In genomic region chr1:14948112-14948652, GRCh38 we compare ENCODE assay signal across 21 cellular contexts.
DNase-seq lines count a peak whose midpoint lies in the region; ATAC-seq, FAIRE-seq and TF ChIP-seq lines count a peak whose summit lies in the region.
"Had no signal": no experiment of that assay in that cellular context is flagged by ENCODE, and none has a peak within 500 bp of the region (broad histone marks: within the 10 kb centered on the region; RNA-seq: fewer than 3 reads in every experiment).

No MANE protein-coding gene starts in this region.

- peak overlapping the region; percentile 100; the same call in 1 of the 2 replicates for H4K91ac ChIP-seq in IMR-90 (ENCODE audit: insufficient read depth, low read depth, low read length)
- no peak overlapping the region for H4K91ac ChIP-seq in mesenchymal stem cell (ENCODE audit: low read length)

- H3K9ac ChIP-seq in IMR-90 (ENCODE audit: low read depth, low read length) (no peak overlapping the region), K562 (ENCODE audit: insufficient read depth in 1 of 2, low read depth in 2 of 2, low read length in 2 of 2) (no peak overlapping the region), mesenchymal stem cell (ENCODE audit: low read length) (peak overlapping the region; percentile 11), neural progenitor cell (no peak overlapping the region)
- H3K9ac ChIP-seq: BLaER1 had no signal

- DNase-seq in IMR-90: no peak
- no peak for DNase-seq in K562 (ENCODE audit: extremely low read depth in 1 of 4, low spot score in 3 of 4)
- DNase-seq in mesenchymal stem cell: no peak
- no peak for DNase-seq in spleen
- no peak for DNase-seq in NCI-H1417 treated with DMSO at 0.1 percent for 48 hours (lab: John Stamatoyannopoulos, UW)
- no peak for DNase-seq in neural progenitor cell (ENCODE audit: low spot score)
- DNase-seq: Calu3; CD8-positive, alpha-beta T cell; EL; GOT3; NCI-H1417; NCI-H187 treated with DMSO at 0.1 percent for 48 hours; NCI-H226; NCI-H524; NCI-H82; RPMI8226; SHP77 treated with DMSO at 0.1 percent for 48 hours had no signal

- H3K27ac Mint-ChIP-seq in activated T-helper 17 cell treated with anti-CD3 and anti-CD28 coated beads, Interleukin-2, amount 50 U/mL, for 72 hours: no peak overlapping the region
- no peak overlapping the region for H3K27ac Mint-ChIP-seq in neural progenitor cell
- H3K27ac Mint-ChIP-seq: CD8-positive, alpha-beta T cell had no signal

- H3K27ac ChIP-seq in IMR-90 (ENCODE audit: insufficient read depth, low read length) (no peak overlapping the region), K562 (ENCODE audit: extremely low read depth, low read depth, low read length) (no peak overlapping the region), mesenchymal stem cell (ENCODE audit: low read length, poor library complexity, severe bottlenecking) (no peak overlapping the region), spleen (peak overlapping the region in 7 of 8 donors; percentile 43 to 89 (median 81)), neural progenitor cell (no peak overlapping the region)
- H3K27ac ChIP-seq: BLaER1 had no signal

- H3K79me2 ChIP-seq in K562 (ENCODE audit: control insufficient read depth, insufficient read depth, low read length): peaks cover 4% of the 10 kb centered on the region; the same call in 1 of the 3 replicates
- H3K79me2 ChIP-seq in neural progenitor cell (ENCODE audit: low read depth): no peaks in the 10 kb centered on the region

- no peak overlapping the region for H3K4me3 ChIP-seq in IMR-90 (ENCODE audit: insufficient read depth, low read depth, low read length)
- no peak overlapping the region for H3K4me3 ChIP-seq in K562
- no peak overlapping the region for H3K4me3 ChIP-seq in mesenchymal stem cell (ENCODE audit: insufficient read depth in 1 of 2, low read depth in 1 of 2, low read length in 2 of 2)
- no peak overlapping the region for H3K4me3 ChIP-seq in spleen
- H3K4me3 ChIP-seq in neural progenitor cell: no peak overlapping the region
- H3K4me3 ChIP-seq: BLaER1, GM12878 had no signal

- H3F3A ChIP-seq in neural progenitor cell (ENCODE audit: low read depth): peaks cover 10% of the 10 kb centered on the region

- H3K36me3 ChIP-seq in IMR-90 (ENCODE audit: control insufficient read depth, insufficient read depth, low read length) (no peaks in the 10 kb centered on the region), K562 (ENCODE audit: control insufficient read depth, insufficient read depth, low read length) (peaks cover 6% of the 10 kb centered on the region; the same call in 1 of the 3 replicates), mesenchymal stem cell (ENCODE audit: control insufficient read depth in 1 of 2, insufficient read depth in 2 of 2, low read depth in 1 of 2, low read length in 2 of 2) (peaks cover 0 to 7% of the 10 kb centered on the region in 2 experiments), spleen (peaks cover 0 to 9% (median 0%) of the 10 kb centered on the region in 6 donors), neural progenitor cell (no peaks in the 10 kb centered on the region)

- TF ChIP-seq RAD21 in IMR-90 (IDR thresholded peaks at IDR 0.05; ENCODE audit: low read length) (no peak), K562 (CRISPR knock-in tag; conservative IDR thresholded peaks at IDR 0.05 in 1 of 2, IDR thresholded peaks at IDR 0.05 in 1 of 2) (no peak)

- BruUV-seq in IMR-90 (replicated peaks; lab: Mats Ljungman, UMichigan): no TSS peak
- BruUV-seq in K562 (replicated peaks; lab: Mats Ljungman, UMichigan): no TSS peak

- H3K79me1 ChIP-seq in IMR-90 (ENCODE audit: low read depth in 1 of 2, low read length in 2 of 2) (peaks cover 20 to 83% of the 10 kb centered on the region in 2 experiments), mesenchymal stem cell (replicated peaks; ENCODE audit: low read length, poor library complexity, severe bottlenecking) (peaks cover 22% of the 10 kb centered on the region)

- FAIRE-seq in K562 (lab: Jason Lieb, UNC): no peak
- FAIRE-seq: GM12878, GM19239 had no signal

- intact Hi-C loops in IMR-90 (cut with micrococcal nuclease) (loop anchor here (5.0 to 10.0 kb wide), 2 partner anchors 79 to 227 kb away; no protein-coding TSS in a partner anchor), K562 (cut with micrococcal nuclease) (no loop called here), spleen (cut with DNase I; ENCODE audit: low total_unique reads) (no loop called here)

- in situ Hi-C loops in IMR-90 (cut with MboI; ENCODE audit: low sequenced_read_pairs): loop anchor here (25.0 kb wide), 1 partner anchor 1186 kb away; no protein-coding TSS in a partner anchor
- in situ Hi-C loops in K562 (cut with MboI): no loop called here

- no CpG with 5 or more reads among the region's 2 CpGs for whole genome bisulfite sequencing in IMR-90 (ENCODE audit: extremely low coverage in 2 of 2, insufficient read length in 1 of 2), 2 experiments
- WGBS in K562 (ENCODE audit: insufficient coverage, low coverage, missing lambda C conversion rate): 49% methylated on average over 2 of the region's 2 CpGs
- 93% methylated on average over 2 of the region's 2 CpGs for WGBS in mesenchymal stem cell
- WGBS in spleen, 5 donors: 62 to 86% (median 77%) methylated on average over 2 of the region's 2 CpGs

- no peak overlapping the region for H2BK5ac ChIP-seq in IMR-90 (ENCODE audit: low read depth, low read length, poor library complexity, severe bottlenecking)
- H2BK5ac ChIP-seq in mesenchymal stem cell (ENCODE audit: low read depth, low read length, poor library complexity, severe bottlenecking): no peak overlapping the region

- H3K4me2 ChIP-seq in IMR-90 (ENCODE audit: low read depth, low read length): no peak overlapping the region
- no peak overlapping the region for H3K4me2 ChIP-seq in K562 (ENCODE audit: insufficient read depth, low read length)
- H3K4me2 ChIP-seq in mesenchymal stem cell (ENCODE audit: low read length, poor library complexity, severe bottlenecking): no peak overlapping the region
- H3K4me2 ChIP-seq in neural progenitor cell: no peak overlapping the region
- H3K4me2 ChIP-seq: BLaER1 had no signal

- H4K8ac ChIP-seq in IMR-90 (ENCODE audit: low read depth in 2 of 2, low read length in 2 of 2) (peak overlapping the region in 1 of 2 experiments; percentile 20; a peak in 2 of 4 replicates), mesenchymal stem cell (ENCODE audit: low read length) (no peak overlapping the region)

- CTCF ChIA-PET in IMR-90 (lab: Yijun Ruan, JAX): interaction anchor here (1.7 kb wide), 1 partner anchor 99 kb away, joined by 3 read pairs; no protein-coding TSS in a partner anchor
- CTCF ChIA-PET in K562 (lab: Yijun Ruan, JAX; ENCODE audit: low intra/inter-chr PET ratio): no interaction called here

- H3K4ac ChIP-seq in IMR-90 (ENCODE audit: low read depth, low read length) (peak overlapping the region; percentile 95), mesenchymal stem cell (ENCODE audit: low read depth in 1 of 2, low read length in 2 of 2) (no peak overlapping the region)

- H3K14ac ChIP-seq in IMR-90 (replicated peaks; ENCODE audit: low read depth, low read length) (peak overlapping the region; percentile 28; the same call in 1 of the 2 replicates), mesenchymal stem cell (ENCODE audit: low read length in 2 of 2) (no peak overlapping the region)

- H2BK12ac ChIP-seq in mesenchymal stem cell (ENCODE audit: low read length in 2 of 2): peak overlapping the region; percentile 23 to 32

- H4K20me1 ChIP-seq in IMR-90 (ENCODE audit: insufficient read depth, low read length) (no peaks in the 10 kb centered on the region; the same call in 1 of the 2 replicates), K562 (replicated peaks; ENCODE audit: control insufficient read depth, insufficient read depth, low read length) (no peaks in the 10 kb centered on the region; the same call in 1 of the 2 replicates), neural progenitor cell (ENCODE audit: low read depth) (peaks cover 9% of the 10 kb centered on the region)

- peak overlapping the region; percentile 86 for H2AK5ac ChIP-seq in IMR-90 (ENCODE audit: low read depth, low read length)
- H2AK5ac ChIP-seq in mesenchymal stem cell (ENCODE audit: low read length, severe bottlenecking): peak overlapping the region; percentile 1

- H3K4me1 ChIP-seq in IMR-90 (ENCODE audit: control insufficient read depth, insufficient read depth, low read length) (peaks cover 32% of the 10 kb centered on the region), K562 (replicated peaks in 1 of 2; ENCODE audit: control insufficient read depth in 2 of 2, insufficient read depth in 2 of 2, low read length in 2 of 2) (peaks cover 0 to 18% of the 10 kb centered on the region in 2 experiments; a peak in 4 of 5 replicates), mesenchymal stem cell (ENCODE audit: control insufficient read depth, insufficient read depth, low read depth, low read length) (peaks cover 67% of the 10 kb centered on the region), spleen (peaks cover 15 to 100% (median 60%) of the 10 kb centered on the region in 6 donors), neural progenitor cell (peaks cover 35% of the 10 kb centered on the region)

- no peaks in the 10 kb centered on the region for H3K36me3 Mint-ChIP-seq in activated T-helper 17 cell treated with anti-CD3 and anti-CD28 coated beads, Interleukin-2, amount 50 U/mL, for 72 hours (ENCODE audit: low read depth)
- H3K36me3 Mint-ChIP-seq in neural progenitor cell: no peaks in the 10 kb centered on the region
- H3K36me3 Mint-ChIP-seq: CD8-positive, alpha-beta T cell had no signal

- dilution Hi-C loops in IMR-90 (cut with HindIII; ENCODE audit: low sequenced_read_pairs, unreplicated experiment): no loop called here

- no peak for TF ChIP-seq POLR2A in IMR-90 (IDR thresholded peaks at IDR 0.05; ENCODE audit: low read depth, low read length)
- no peak for TF ChIP-seq POLR2A in K562 (conservative IDR thresholded peaks at IDR 0.05)
- no peak for TF ChIP-seq POLR2A in spleen (IDR thresholded peaks at IDR 0.05)

- peaks cover 27% of the 10 kb centered on the region for H3K9me1 ChIP-seq in IMR-90 (ENCODE audit: insufficient read depth, low read length)
- no peaks in the 10 kb centered on the region for H3K9me1 ChIP-seq in K562 (ENCODE audit: control insufficient read depth, insufficient read depth, low read length)

- peak overlapping the region; percentile 25 for H2AK9ac ChIP-seq in IMR-90 (replicated peaks; ENCODE audit: low read depth, low read length, poor library complexity)

- no peak overlapping the region for H2BK20ac ChIP-seq in IMR-90 (ENCODE audit: low read depth, low read length)

- ATAC-seq in IMR-90 (ENCODE audit: low read depth): no peak
- ATAC-seq in K562: peak; percentile 20; the same call in 1 of the 3 replicates
- ATAC-seq in activated T-helper 17 cell treated with anti-CD3 and anti-CD28 coated beads, Interleukin-2, amount 50 U/mL, for 72 hours (replicated peaks): no peak
- ATAC-seq: CD8-positive, alpha-beta T cell; GM12878 had no signal

- no peak overlapping the region for H3K4me3 Mint-ChIP-seq in activated T-helper 17 cell treated with anti-CD3 and anti-CD28 coated beads, Interleukin-2, amount 50 U/mL, for 72 hours
- no peak overlapping the region for H3K4me3 Mint-ChIP-seq in neural progenitor cell
- H3K4me3 Mint-ChIP-seq: CD8-positive, alpha-beta T cell had no signal

- H2BK15ac ChIP-seq in IMR-90 (ENCODE audit: low read depth, low read length) (peak overlapping the region; percentile 55; the same call in 1 of the 3 replicates), mesenchymal stem cell (ENCODE audit: low read depth, poor library complexity, severe bottlenecking) (peak overlapping the region; percentile 85)

- H3K27me3 ChIP-seq in IMR-90 (ENCODE audit: control insufficient read depth, insufficient read depth, low read length) (no peaks in the 10 kb centered on the region), K562 (ENCODE audit: control insufficient read depth in 2 of 2, insufficient read depth in 2 of 2, low read length in 2 of 2) (no peaks in the 10 kb centered on the region), mesenchymal stem cell (ENCODE audit: control insufficient read depth in 1 of 2, insufficient read depth in 1 of 2, low read length in 2 of 2) (no peaks in the 10 kb centered on the region), spleen (replicated peaks in 1 of 7) (no peaks in the 10 kb centered on the region), neural progenitor cell (no peaks in the 10 kb centered on the region)
- H3K27me3 ChIP-seq: BLaER1 had no signal

- H3K9me3 Mint-ChIP-seq in activated T-helper 17 cell treated with anti-CD3 and anti-CD28 coated beads, Interleukin-2, amount 50 U/mL, for 72 hours: no peaks in the 10 kb centered on the region
- H3K9me3 Mint-ChIP-seq in neural progenitor cell: peaks cover 7% of the 10 kb centered on the region
- H3K9me3 Mint-ChIP-seq: CD8-positive, alpha-beta T cell had no signal

- H2AFZ ChIP-seq in IMR-90 (replicated peaks; ENCODE audit: low read length, poor library complexity) (no peak overlapping the region), K562 (ENCODE audit: low read depth, low read length) (no peak overlapping the region), mesenchymal stem cell (ENCODE audit: low read depth, low read length) (no peak overlapping the region), neural progenitor cell (replicated peaks) (no peak overlapping the region)

- POLR2A ChIA-PET in IMR-90 (lab: Charles Lee; ENCODE audit: unreplicated experiment) (no interaction called here), K562 (lab: Yijun Ruan, JAX) (interaction anchor here (0.8 kb wide), 1 partner anchor 200 kb away, joined by 3 read pairs; no protein-coding TSS in a partner anchor)

- H4K5ac ChIP-seq in IMR-90 (ENCODE audit: low read depth, low read length): peak overlapping the region; percentile 84; the same call in 1 of the 2 replicates

- no peak overlapping the region for H3K56ac ChIP-seq in IMR-90 (ENCODE audit: extremely low read depth, insufficient read depth, low read length)

- no peaks in the 10 kb centered on the region for H3K4me1 Mint-ChIP-seq in activated T-helper 17 cell treated with anti-CD3 and anti-CD28 coated beads, Interleukin-2, amount 50 U/mL, for 72 hours
- H3K4me1 Mint-ChIP-seq in neural progenitor cell: peaks cover 56% of the 10 kb centered on the region

- H3K23ac ChIP-seq in IMR-90 (ENCODE audit: low read depth, low read length): 0 out of 2 replicates have a peak overlapping the region, but pooled peaks have one; percentile 21
- H3K23ac ChIP-seq in mesenchymal stem cell (ENCODE audit: low read length in 2 of 2): no peak overlapping the region

- no peak overlapping the region for H3K18ac ChIP-seq in IMR-90 (ENCODE audit: low read depth, low read length)
- peak overlapping the region; percentile 8 to 11 for H3K18ac ChIP-seq in mesenchymal stem cell (ENCODE audit: low read depth in 1 of 2, low read length in 2 of 2)

- peaks cover 3% of the 10 kb centered on the region for H3K27me3 Mint-ChIP-seq in activated T-helper 17 cell treated with anti-CD3 and anti-CD28 coated beads, Interleukin-2, amount 50 U/mL, for 72 hours
- H3K27me3 Mint-ChIP-seq in neural progenitor cell (ENCODE audit: insufficient read depth, low read depth): no peaks in the 10 kb centered on the region

- TF ChIP-seq EP300 in K562 (IDR thresholded peaks at IDR 0.05; ENCODE audit: low read length): no peak

- H3K9me3 ChIP-seq in IMR-90 (ENCODE audit: control insufficient read depth, insufficient read depth, low read length) (no peaks in the 10 kb centered on the region), K562 (replicated peaks; ENCODE audit: control insufficient read depth, insufficient read depth, low read depth, low read length) (no peaks in the 10 kb centered on the region), mesenchymal stem cell (ENCODE audit: control insufficient read depth, low read length) (no peaks in the 10 kb centered on the region), spleen (no peaks in the 10 kb centered on the region), neural progenitor cell (ENCODE audit: low read depth) (no peaks in the 10 kb centered on the region)

- TF ChIP-seq CTCF in IMR-90 (conservative IDR thresholded peaks at IDR 0.05; ENCODE audit: low read depth, low read length): no peak
- no peak for TF ChIP-seq CTCF in K562 (IDR thresholded peaks at IDR 0.05 in 2 of 3, conservative IDR thresholded peaks at IDR 0.05 in 1 of 3; ENCODE audit: insufficient read depth in 2 of 3, low read depth in 1 of 3, low read length in 3 of 3)
- no peak for TF ChIP-seq CTCF in spleen (IDR thresholded peaks at IDR 0.05 in 8 of 11, conservative IDR thresholded peaks at IDR 0.05 in 3 of 11)
- no peak for TF ChIP-seq CTCF in neural progenitor cell (IDR thresholded peaks at IDR 0.05)

- peak overlapping the region; percentile 100 for H2BK120ac ChIP-seq in IMR-90 (ENCODE audit: low read depth, low read length)
- no peak overlapping the region for H2BK120ac ChIP-seq in mesenchymal stem cell (ENCODE audit: low read depth, low read length)

Comparison
In these comparisons a context has a peak if more than half of its experiments do, and no peak if none do; other contexts are left out.
1. H3K27ac ChIP-seq: peak in spleen (7 of 8); none in IMR-90 (single experiment), K562 (single experiment), mesenchymal stem cell (single experiment) and neural progenitor cell (single experiment).